In genomic region chr3:100018806-100019205, GRCh38 we compare ENCODE assay signal across 25 cellular contexts.
"Had no signal": no experiment of that assay in that cellular context is flagged by ENCODE, and none has a peak within 500 bp of the region (broad histone marks: within the 10 kb centered on the region; RNA-seq: fewer than 3 reads in every experiment).

No MANE protein-coding gene starts in this region.

- H3K27me3 Mint-ChIP-seq: naive thymus-derived CD4-positive, alpha-beta T cell; natural killer cell treated with Interleukin-12 subunit alpha and Interleukin-12 subunit beta and Interleukin-15 and Interleukin-18, amount 100 ng/mL, for 72 hours; progenitor cell of endocrine pancreas; stimulated activated memory B cell treated with anti-CD40 and anti-IgM and Interleukin-4, amounts not matched to agents 10 μg/mL and 1 μg/mL and 100 μg/mL, for 72 hours; stimulated activated naive CD8-positive, alpha-beta T cell treated with anti-CD3 and anti-CD28 coated beads, Interleukin-15, amount 100 ng/mL, for 72 hours had no signal

- H3K9me3 ChIP-seq: ovary, right atrium auricular region, right lobe of liver, upper lobe of left lung, vagina had no signal

- H3K27ac Mint-ChIP-seq: naive thymus-derived CD4-positive, alpha-beta T cell; natural killer cell treated with Interleukin-12 subunit alpha and Interleukin-12 subunit beta and Interleukin-15 and Interleukin-18, amount 100 ng/mL, for 72 hours; progenitor cell of endocrine pancreas; stimulated activated memory B cell treated with anti-CD40 and anti-IgM and Interleukin-4, amounts not matched to agents 10 μg/mL and 1 μg/mL and 100 μg/mL, for 72 hours; stimulated activated naive CD8-positive, alpha-beta T cell treated with anti-CD3 and anti-CD28 coated beads, Interleukin-15, amount 100 ng/mL, for 72 hours had no signal

- ATAC-seq: mucosa of descending colon; naive thymus-derived CD4-positive, alpha-beta T cell; natural killer cell treated with Interleukin-12 subunit alpha and Interleukin-12 subunit beta and Interleukin-15 and Interleukin-18, amount 100 ng/mL, for 72 hours; right lobe of liver; stimulated activated memory B cell treated with anti-CD40 and anti-IgM and Interleukin-4, amounts not matched to agents 10 μg/mL and 1 μg/mL and 100 μg/mL, for 72 hours; stimulated activated naive CD8-positive, alpha-beta T cell treated with anti-CD3 and anti-CD28 coated beads, Interleukin-15, amount 100 ng/mL, for 72 hours had no signal

- H3K4me3 Mint-ChIP-seq: immature natural killer cell; naive thymus-derived CD4-positive, alpha-beta T cell; natural killer cell treated with Interleukin-12 subunit alpha and Interleukin-12 subunit beta and Interleukin-15 and Interleukin-18, amount 100 ng/mL, for 72 hours; stimulated activated memory B cell treated with anti-CD40 and anti-IgM and Interleukin-4, amounts not matched to agents 10 μg/mL and 1 μg/mL and 100 μg/mL, for 72 hours; stimulated activated naive CD8-positive, alpha-beta T cell treated with anti-CD3 and anti-CD28 coated beads, Interleukin-15, amount 100 ng/mL, for 72 hours had no signal

- H3K36me3 ChIP-seq: left ventricle myocardium inferior, ovary, right atrium auricular region, right lobe of liver, tibial nerve, upper lobe of left lung, vagina had no signal

- H3K4me1 Mint-ChIP-seq: immature natural killer cell; stimulated activated memory B cell treated with anti-CD40 and anti-IgM and Interleukin-4, amounts not matched to agents 10 μg/mL and 1 μg/mL and 100 μg/mL, for 72 hours; stimulated activated naive CD8-positive, alpha-beta T cell treated with anti-CD3 and anti-CD28 coated beads, Interleukin-15, amount 100 ng/mL, for 72 hours had no signal

- H3K27ac ChIP-seq: left ventricle myocardium inferior, ovary, right atrium auricular region, right lobe of liver, tibial nerve, upper lobe of left lung, vagina had no signal

- H3K4me3 ChIP-seq: left ventricle myocardium inferior, lung, mucosa of descending colon, ovary, right atrium auricular region, right lobe of liver, smooth muscle cell, tibial nerve, upper lobe of left lung, vagina had no signal

- DNase-seq: hypothalamus; immature natural killer cell; left ventricle myocardium inferior; mesendoderm; midbrain; mucosa of descending colon; naive thymus-derived CD4-positive, alpha-beta T cell; ovary; right lobe of liver; stimulated activated CD4-positive, alpha-beta T cell treated with anti-CD3 and anti-CD28 coated beads, Interleukin-1b, Interleukin-23, amount 100 ng/mL, for 48 hours; stimulated activated CD4-positive, alpha-beta T cell treated with anti-CD3 and anti-CD28 coated beads, Interleukin-2, amount 100 ng/mL, for 48 hours; stimulated activated CD4-positive, alpha-beta T cell treated with anti-CD3 and anti-CD28 coated beads, Interleukin-4, amount 100 ng/mL, for 4 hours; stimulated activated CD8-positive, alpha-beta memory T cell treated with anti-CD3 and anti-CD28 coated beads, Interleukin-4, amount 100 ng/mL, for 48 hours; stimulated activated naive CD4-positive, alpha-beta T cell treated with Interleukin-2 at 50 U/mL for 16 hours; stimulated activated naive CD8-positive, alpha-beta T cell treated with anti-CD3 and anti-CD28 coated beads, Interleukin-15, amount 100 ng/mL, for 72 hours; substantia nigra; upper lobe of left lung had no signal

- H3K4me1 ChIP-seq: right lobe of liver, upper lobe of left lung had no signal

- H3K27me3 ChIP-seq: ovary, right atrium auricular region, right lobe of liver, tibial nerve, upper lobe of left lung, vagina had no signal
